In the genomic region with DNA sequence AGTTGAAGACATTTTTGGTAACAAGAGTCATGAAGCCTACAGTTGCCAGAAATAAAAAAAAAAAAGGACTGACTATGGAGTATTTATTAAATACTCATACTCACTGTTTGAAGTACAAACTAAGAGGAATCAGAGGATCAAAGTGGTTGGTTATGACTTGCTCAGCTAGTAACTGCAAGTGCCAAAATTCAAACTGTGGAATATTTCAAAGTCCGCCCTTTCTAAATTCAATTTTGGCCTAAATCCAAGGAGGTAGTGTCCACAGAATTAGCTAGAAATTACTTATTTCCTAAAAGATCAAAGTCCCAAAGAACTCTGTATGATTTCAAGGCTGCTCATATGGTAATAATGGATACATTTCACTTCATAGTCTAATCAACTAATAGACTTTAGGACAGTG, we compare ENCODE assay signal across 19 cellular contexts.
A peak's percentile ranks its signal among the peaks of the same experiment; 100 is the strongest.
DNase-seq lines count a peak whose midpoint lies in the region; ATAC-seq and TF ChIP-seq lines count a peak whose summit lies in the region.
"Had no signal": no experiment of that assay in that cellular context is flagged by ENCODE, and none has a peak within 500 bp of the region (broad histone marks: within the 10 kb centered on the region; RNA-seq: fewer than 3 reads in every experiment).

No MANE protein-coding gene starts in this region.

- H3K4me3 Mint-ChIP-seq in nephron, result no peak overlapping the region

- peaks cover 1 to 35% (median 32%) of the 10 kb centered on the region in 5 donors for H3K4me1 ChIP-seq in subcutaneous abdominal adipose tissue (ENCODE audit: control insufficient read depth in 5 of 5, insufficient read depth in 5 of 5, low read length in 5 of 5)
- H3K4me1 ChIP-seq: BE2C had no signal

- no peak overlapping the region for H3K9ac ChIP-seq in subcutaneous abdominal adipose tissue (ENCODE audit: low read length in 5 of 5)

- peak overlapping the region in 2 of 3 experiments; percentile 7 to 48 for H3K27ac Mint-ChIP-seq in nephron

- H3K36me3 Mint-ChIP-seq in nephron (ENCODE audit: low read depth), result no peaks in the 10 kb centered on the region

- ATAC-seq in Right ventricle myocardium inferior (peak; percentile 34), Right ventricle myocardium superior (ENCODE audit: poor library complexity) (no peak), GM21825 (IDR thresholded peaks at IDR 0.05; ENCODE audit: unreplicated experiment) (no peak)

- no peak for TF ChIP-seq CTCF in fibroblast of mammary gland (conservative IDR thresholded peaks at IDR 0.05; ENCODE audit: control insufficient read depth, insufficient read depth, low read depth, low read length)
- TF ChIP-seq CTCF in nephron (IDR thresholded peaks at IDR 0.05; ENCODE audit: unreplicated experiment in 3 of 3), result no peak

- H3K9me3 Mint-ChIP-seq in nephron, result no peaks in the 10 kb centered on the region

- peaks cover 18% of the 10 kb centered on the region for H3K4me1 Mint-ChIP-seq in nephron

- no peak overlapping the region for H3K4me3 ChIP-seq in fibroblast of mammary gland (ENCODE audit: control insufficient read depth, low read depth, low read length)
- H3K4me3 ChIP-seq in subcutaneous abdominal adipose tissue (ENCODE audit: low read depth in 1 of 5, low read length in 5 of 5), result no peak overlapping the region
- H3K4me3 ChIP-seq: HAP-1 had no signal

- no peaks in the 10 kb centered on the region for H3K27me3 ChIP-seq in subcutaneous abdominal adipose tissue (ENCODE audit: control insufficient read depth in 5 of 5, insufficient read depth in 4 of 5, low read length in 5 of 5)
- H3K27me3 ChIP-seq: BE2C had no signal

- intact Hi-C loops in Right ventricle myocardium inferior (cut with DNase I), result no loop called here
- intact Hi-C loops in Right ventricle myocardium superior (cut with DNase I), result no loop called here

- DNase-seq in Right ventricle myocardium inferior (ENCODE audit: missing footprints), result no peak
- no peak for DNase-seq in Right ventricle myocardium superior
- DNase-seq in fibroblast of mammary gland (ENCODE audit: low read depth), result peak; percentile 14
- no peak for DNase-seq in activated T-cell treated with anti-CD3 and anti-CD28 coated beads, Interleukin-2, amount 50 U/mL, for 48 hours
- no peak for DNase-seq in NCI-H748 (lab: John Stamatoyannopoulos, UW; ENCODE audit: unreplicated experiment)
- DNase-seq: 8988T; BE2C; CD4-positive, CD25-positive, alpha-beta regulatory T cell; COR-L47; DMS 273 treated with DMSO at 0.1 percent for 48 hours; NCI-H1694 treated with DMSO at 0.1 percent for 48 hours; NCI-H2107; NCI-H510A; NCI-H774; SHP77 treated with DMSO at 0.1 percent for 48 hours had no signal

- no peaks in the 10 kb centered on the region for H3K27me3 Mint-ChIP-seq in nephron (ENCODE audit: low read depth)
- H3K27me3 Mint-ChIP-seq: CD4-positive, CD25-positive, alpha-beta regulatory T cell had no signal

- no peaks in the 10 kb centered on the region for H3K9me3 ChIP-seq in subcutaneous abdominal adipose tissue (ENCODE audit: control insufficient read depth in 5 of 5, low read length in 5 of 5)
- H3K9me3 ChIP-seq: BE2C, HAP-1 had no signal

- peak overlapping the region; percentile 81 for H3K27ac ChIP-seq in subcutaneous abdominal adipose tissue (ENCODE audit: low read depth, low read length)

- H3K36me3 ChIP-seq in subcutaneous abdominal adipose tissue (ENCODE audit: control insufficient read depth in 5 of 5, insufficient read depth in 5 of 5, low read length in 5 of 5), result no peaks in the 10 kb centered on the region
- H3K36me3 ChIP-seq: BE2C, HAP-1 had no signal
